3 cellular contexts compared by ENCODE assay signal in genomic region chr15:47339800-47340575, GRCh38.
TF ChIP-seq lines count a peak whose summit lies in the region.

No MANE protein-coding gene starts in this region.

TF ChIP-seq in IMR-90, 13 proteins besides CTCF, POLR2A, EP300 and RAD21:
- TF ChIP-seq MXI1 (IDR thresholded peaks at IDR 0.05; ENCODE audit: borderline replicate concordance, low read depth, low read length) (no peak), USF2 (IDR thresholded peaks at IDR 0.05; ENCODE audit: low read depth, low read length) (no peak), MAFK (IDR thresholded peaks at IDR 0.05; ENCODE audit: low read depth, low read length) (no peak), RFX5 (IDR thresholded peaks at IDR 0.05; ENCODE audit: low read depth, low read length) (no peak), MAZ (IDR thresholded peaks at IDR 0.05; ENCODE audit: borderline replicate concordance, low read depth, low read length) (no peak), RCOR1 (IDR thresholded peaks at IDR 0.05; ENCODE audit: insufficient replicate concordance, low read length) (no peak), SMC3 (IDR thresholded peaks at IDR 0.05; ENCODE audit: low read depth, low read length) (no peak), FOS (IDR thresholded peaks at IDR 0.05; ENCODE audit: low read depth, low read length) (no peak), ELK1 (IDR thresholded peaks at IDR 0.05; ENCODE audit: borderline replicate concordance, low read depth, low read length) (no peak), BHLHE40 (IDR thresholded peaks at IDR 0.05; ENCODE audit: low read depth, low read length) (no peak), NFE2L2 (IDR thresholded peaks at IDR 0.05; ENCODE audit: low read depth, low read length) (no peak)
TF ChIP-seq in IMR-90: peak in this region for 0.

TF ChIP-seq in GM12878, 131 proteins besides CTCF, POLR2A, EP300 and RAD21:
- TF ChIP-seq RAD51 (IDR thresholded peaks at IDR 0.05) (peak; percentile 69; the same call in 1 of the 2 replicates), TCF7 (IDR thresholded peaks at IDR 0.05; ENCODE audit: borderline replicate concordance) (no peak)

TF ChIP-seq in SK-N-SH treated with all-trans-retinoic acid at 6 μM for 48 hours, 23 proteins besides CTCF, POLR2A, EP300 and RAD21:
- TF ChIP-seq ARNTL (CRISPR knock-in tag; IDR thresholded peaks at IDR 0.05; ENCODE audit: borderline replicate concordance, low read depth) (no peak), TOX (CRISPR knock-in tag; IDR thresholded peaks at IDR 0.05; ENCODE audit: borderline replicate concordance) (no peak), ZFP30 (CRISPR knock-in tag; IDR thresholded peaks at IDR 0.05) (no peak), POU6F1 (CRISPR knock-in tag; IDR thresholded peaks at IDR 0.05; ENCODE audit: borderline replicate concordance, low read depth) (no peak), PPARA (CRISPR knock-in tag; IDR thresholded peaks at IDR 0.05; ENCODE audit: borderline replicate concordance) (no peak), CSDC2 (CRISPR knock-in tag; IDR thresholded peaks at IDR 0.05) (no peak), TSHZ2 (CRISPR knock-in tag; IDR thresholded peaks at IDR 0.05) (no peak), PATZ1 (CRISPR knock-in tag; IDR thresholded peaks at IDR 0.05; ENCODE audit: borderline replicate concordance) (no peak), ZC3H10 (CRISPR knock-in tag; IDR thresholded peaks at IDR 0.05) (no peak)
